In the genomic region with DNA sequence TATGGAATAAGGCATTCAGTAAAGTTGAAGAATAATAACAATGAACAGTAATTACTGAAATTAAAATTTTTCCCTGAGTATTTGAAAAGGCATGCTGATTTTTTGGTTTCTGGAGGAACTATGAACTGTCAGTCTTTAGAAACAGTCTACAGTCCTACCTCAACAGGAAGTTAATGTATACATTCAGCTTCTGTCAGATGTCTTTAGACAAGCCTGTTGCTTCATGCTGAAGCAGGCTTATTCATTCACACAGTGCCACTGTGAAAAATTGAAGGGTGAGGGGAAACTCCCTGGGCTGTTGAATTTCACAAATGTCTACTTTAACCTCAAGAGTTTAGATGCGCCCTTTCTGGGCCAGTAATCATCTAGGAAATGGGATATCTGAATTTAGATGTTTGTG, we compare ENCODE assay signal across 8 cellular contexts. TPM values are rescaled to one million over a fixed set of nuclear protein-coding genes. Genes with fewer than 3 reads are reported as not detected.
DNase-seq lines count a peak whose midpoint lies in the region; ATAC-seq and TF ChIP-seq lines count a peak whose summit lies in the region.

No MANE protein-coding gene starts in this region.

- ATAC-seq in GM18502 (IDR thresholded peaks at IDR 0.05; ENCODE audit: poor library complexity, unreplicated experiment) (peak; percentile 38), HG02678 (IDR thresholded peaks at IDR 0.05; ENCODE audit: unreplicated experiment) (peak; percentile 40), HG03457 (IDR thresholded peaks at IDR 0.05; ENCODE audit: unreplicated experiment) (no peak)

- peaks cover 9% of the 10 kb centered on the region for H3K79me1 ChIP-seq in mesenchymal stem cell (replicated peaks; ENCODE audit: low read length, poor library complexity, severe bottlenecking)

- peak; percentile 20 for DNase-seq in RWPE1 (ENCODE audit: low spot score)
- peak; percentile 90 for DNase-seq in mesenchymal stem cell
- DNase-seq in NCI-H1436 treated with DMSO at 0.1 percent for 48 hours (lab: John Stamatoyannopoulos, UW): no peak
- no peak for DNase-seq in HuH-7.5 (ENCODE audit: low spot score)
- DNase-seq in NCI-H146 (lab: John Stamatoyannopoulos, UW): no peak

- no peaks in the 10 kb centered on the region for H3K36me3 ChIP-seq in mesenchymal stem cell (ENCODE audit: control insufficient read depth in 1 of 2, insufficient read depth in 2 of 2, low read depth in 1 of 2, low read length in 2 of 2)

- H2BK5ac ChIP-seq in mesenchymal stem cell (ENCODE audit: low read depth, low read length, poor library complexity, severe bottlenecking): no peak overlapping the region

- H4K8ac ChIP-seq in mesenchymal stem cell (ENCODE audit: low read length): no peak overlapping the region

- WGBS in mesenchymal stem cell: no CpG with 5 or more reads among the region's 1 CpG

- H3K27ac ChIP-seq in RWPE1 (no peak overlapping the region), mesenchymal stem cell (ENCODE audit: low read length, poor library complexity, severe bottlenecking) (no peak overlapping the region)

- H2AFZ ChIP-seq in mesenchymal stem cell (ENCODE audit: low read depth, low read length): no peak overlapping the region

- no peaks in the 10 kb centered on the region for H3K9me3 ChIP-seq in mesenchymal stem cell (ENCODE audit: control insufficient read depth, low read length)

- no peak overlapping the region for H3K14ac ChIP-seq in mesenchymal stem cell (ENCODE audit: low read length in 2 of 2)

- H3K9ac ChIP-seq in mesenchymal stem cell (ENCODE audit: low read length): no peak overlapping the region

- no peak overlapping the region for H2BK120ac ChIP-seq in mesenchymal stem cell (ENCODE audit: low read depth, low read length)

- no peak overlapping the region for H3K4ac ChIP-seq in mesenchymal stem cell (ENCODE audit: low read depth in 1 of 2, low read length in 2 of 2)

- H2BK15ac ChIP-seq in mesenchymal stem cell (ENCODE audit: low read depth, poor library complexity, severe bottlenecking): no peak overlapping the region

- no peak overlapping the region for H3K18ac ChIP-seq in mesenchymal stem cell (ENCODE audit: low read depth in 1 of 2, low read length in 2 of 2)

- no peak overlapping the region for H2BK12ac ChIP-seq in mesenchymal stem cell (ENCODE audit: low read length in 2 of 2)

- H4K91ac ChIP-seq in mesenchymal stem cell (ENCODE audit: low read length): no peak overlapping the region

- peaks cover 6% of the 10 kb centered on the region for H3K4me1 ChIP-seq in mesenchymal stem cell (ENCODE audit: control insufficient read depth, insufficient read depth, low read depth, low read length)

- H3K23ac ChIP-seq in mesenchymal stem cell (ENCODE audit: low read length in 2 of 2): no peak overlapping the region

- H3K27me3 ChIP-seq in mesenchymal stem cell (ENCODE audit: control insufficient read depth in 1 of 2, insufficient read depth in 1 of 2, low read length in 2 of 2): no peaks in the 10 kb centered on the region

- CTCF ChIA-PET in RWPE1 (lab: Yijun Ruan, JAX): no interaction called here

- TF ChIP-seq CTCF in RWPE1 (conservative IDR thresholded peaks at IDR 0.05; ENCODE audit: low read depth): no peak

- H3K4me3 ChIP-seq in mesenchymal stem cell (ENCODE audit: insufficient read depth in 1 of 2, low read depth in 1 of 2, low read length in 2 of 2): no peak overlapping the region

- POLR2A ChIA-PET in RWPE1 (lab: Yijun Ruan, JAX; ENCODE audit: low non-redundant PET): interaction anchor here (0.6 kb wide), 1 partner anchor 206 kb away, joined by 5 read pairs; no protein-coding TSS in a partner anchor

- H2AK5ac ChIP-seq in mesenchymal stem cell (ENCODE audit: low read length, severe bottlenecking): no peak overlapping the region

- no peak overlapping the region for H3K4me2 ChIP-seq in mesenchymal stem cell (ENCODE audit: low read length, poor library complexity, severe bottlenecking)

RNA-seq across cellular contexts. Expression of a gene that starts 3.5 kb away (rescaled TPM):
- polyA plus RNA-seq in mesenchymal stem cell (2013, experiment 1 of 2): 4.4 TPM
- 4.3 TPM for polyA plus RNA-seq in mesenchymal stem cell (2013, experiment 2 of 2)

Comparison
In these comparisons a context has a peak if more than half of its experiments do, and no peak if none do; other contexts are left out.
1. DNase-seq: peak in RWPE1 (single experiment) and mesenchymal stem cell (single experiment); none in NCI-H1436 treated with DMSO at 0.1 percent for 48 hours (single experiment), HuH-7.5 (single experiment) and NCI-H146 (single experiment).